In the genomic region with DNA sequence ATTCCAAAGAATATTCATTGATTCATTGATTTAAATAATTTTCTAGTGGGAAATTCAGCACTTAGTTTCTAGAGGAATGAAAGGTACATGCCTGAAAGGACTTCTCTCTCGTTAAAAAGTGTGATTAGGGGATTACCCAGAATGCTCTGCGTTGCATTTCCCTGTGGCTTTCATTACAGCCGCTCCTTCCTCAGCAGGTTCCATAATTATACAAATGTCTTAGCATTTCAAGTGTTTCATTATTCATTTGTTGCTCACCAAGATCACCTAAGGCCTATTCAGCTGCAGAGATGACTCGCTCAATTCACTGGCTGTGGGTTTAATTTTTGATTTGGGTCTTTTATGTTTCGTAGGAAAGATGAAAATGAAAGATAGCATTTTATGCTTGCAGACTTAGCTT, we compare ENCODE assay signal across 26 cellular contexts. TPM values are rescaled to one million over a fixed set of nuclear protein-coding genes. Genes with fewer than 3 reads are reported as not detected.
DNase-seq lines count a peak whose midpoint lies in the region; ATAC-seq and TF ChIP-seq lines count a peak whose summit lies in the region.
"Had no signal": no experiment of that assay in that cellular context is flagged by ENCODE, and none has a peak within 500 bp of the region (broad histone marks: within the 10 kb centered on the region; RNA-seq: fewer than 3 reads in every experiment).

No MANE protein-coding gene starts in this region.

- no peak for TF ChIP-seq POLR2A in breast epithelium (IDR thresholded peaks at IDR 0.05)

- WGBS in mammary epithelial cell (ENCODE audit: low coverage, missing lambda C conversion rate), result 45% methylated on average over 5 of the region's 5 CpGs

- H3K9me3 ChIP-seq in mammary epithelial cell (replicated peaks; ENCODE audit: insufficient read depth, low read length), result no peaks in the 10 kb centered on the region
- H3K9me3 ChIP-seq in breast epithelium, result no peaks in the 10 kb centered on the region
- H3K9me3 ChIP-seq in PC-3 (ENCODE audit: low read length), result no peaks in the 10 kb centered on the region

- intact Hi-C loops in mammary epithelial cell (cut with micrococcal nuclease) (no loop called here), breast epithelium (cut with DNase I; ENCODE audit: low total_unique reads) (no loop called here), PC-3 (cut with micrococcal nuclease) (no loop called here)
- intact Hi-C loops in activated CD4-positive, alpha-beta T cell treated with anti-CD3 and anti-CD28 coated beads, Interleukin-2, amount 10 ng/mL, durations not matched to agents 24 days and 14 days (cut with micrococcal nuclease), result no loop called here

- H3K27me3 Mint-ChIP-seq in activated CD4-positive, alpha-beta T cell treated with anti-CD3 and anti-CD28 coated beads, Interleukin-2, amount 10 ng/mL, durations not matched to agents 24 days and 14 days, result peaks cover 5% of the 10 kb centered on the region

- dilution Hi-C loops in mammary epithelial cell (cut with HindIII; ENCODE audit: low sequenced_read_pairs), result loop anchor here (25.0 kb wide), 1 partner anchor 102 kb away; no protein-coding TSS in a partner anchor

- no peaks in the 10 kb centered on the region for H3K9me2 ChIP-seq in PC-3 (replicated peaks; ENCODE audit: low read length)

- H3K27me3 ChIP-seq in mammary epithelial cell (ENCODE audit: insufficient read depth, low read length) (no peaks in the 10 kb centered on the region), breast epithelium (no peaks in the 10 kb centered on the region), PC-3 (ENCODE audit: low read length) (no peaks in the 10 kb centered on the region)

- H3K27ac Mint-ChIP-seq in activated CD4-positive, alpha-beta T cell treated with anti-CD3 and anti-CD28 coated beads, Interleukin-2, amount 10 ng/mL, durations not matched to agents 24 days and 14 days, result no peak overlapping the region
- H3K27ac Mint-ChIP-seq: CD8-positive, alpha-beta T cell had no signal

- H4K20me1 ChIP-seq in mammary epithelial cell (ENCODE audit: insufficient read depth, low read length) (no peaks in the 10 kb centered on the region), PC-3 (ENCODE audit: low read length) (no peaks in the 10 kb centered on the region)

- no peaks in the 10 kb centered on the region for H3K36me3 Mint-ChIP-seq in activated CD4-positive, alpha-beta T cell treated with anti-CD3 and anti-CD28 coated beads, Interleukin-2, amount 10 ng/mL, durations not matched to agents 24 days and 14 days (ENCODE audit: low read depth)
- H3K36me3 Mint-ChIP-seq: CD8-positive, alpha-beta T cell had no signal

- CTCF ChIA-PET in mammary epithelial cell (lab: Charles Lee; ENCODE audit: low non-redundant PET) (no interaction called here), PC-3 (lab: Charles Lee) (interaction anchor here (0.6 kb wide), 1 partner anchor 9 kb away, joined by 3 read pairs; no protein-coding TSS in a partner anchor)

- BruUV-seq in mammary epithelial cell (replicated peaks; lab: Mats Ljungman, UMichigan) (no TSS peak), PC-3 (replicated peaks; lab: Mats Ljungman, UMichigan) (no TSS peak)

- H3K9ac ChIP-seq in mammary epithelial cell (ENCODE audit: insufficient read depth, low read length) (no peak overlapping the region), PC-3 (ENCODE audit: low read length) (no peak overlapping the region)
- H3K9ac ChIP-seq: KMS-11 had no signal

- H3K79me2 ChIP-seq in mammary epithelial cell (ENCODE audit: insufficient read depth, low read length), result no peaks in the 10 kb centered on the region
- no peaks in the 10 kb centered on the region for H3K79me2 ChIP-seq in PC-3 (ENCODE audit: low read length)

- H3K4me1 Mint-ChIP-seq in activated CD4-positive, alpha-beta T cell treated with anti-CD3 and anti-CD28 coated beads, Interleukin-2, amount 10 ng/mL, durations not matched to agents 24 days and 14 days, result no peaks in the 10 kb centered on the region

- no peaks in the 10 kb centered on the region for H3K36me3 ChIP-seq in mammary epithelial cell (ENCODE audit: insufficient read depth, low read length)
- no peaks in the 10 kb centered on the region for H3K36me3 ChIP-seq in breast epithelium
- H3K36me3 ChIP-seq in PC-3 (ENCODE audit: low read depth, low read length), result no peaks in the 10 kb centered on the region

- H3K4me3 ChIP-seq in mammary epithelial cell (replicated peaks in 1 of 3; ENCODE audit: insufficient read depth in 1 of 3, low read depth in 2 of 3, low read length in 3 of 3) (no peak overlapping the region), breast epithelium (no peak overlapping the region), PC-3 (ENCODE audit: low read length) (no peak overlapping the region), epithelial cell of esophagus (ENCODE audit: low read length) (no peak overlapping the region)
- H3K4me3 ChIP-seq: PC-9, SK-N-MC had no signal

- DNase-seq in mammary epithelial cell (peak; percentile 33), breast epithelium (ENCODE audit: low spot score in 2 of 2) (no peak), PC-3 (no peak), epithelial cell of esophagus (ENCODE audit: low read depth) (peak; percentile 20), dedifferentiated amniotic fluid mesenchymal stem cell (ENCODE audit: extremely low spot score) (no peak), NCI-H187 treated with DMSO at 0.1 percent for 48 hours (lab: John Stamatoyannopoulos, UW) (no peak)
- no peak for DNase-seq in activated CD4-positive, alpha-beta T cell treated with anti-CD3 and anti-CD28 coated beads, Interleukin-2, amount 50 U/mL, for 48 hours
- no peak for DNase-seq in activated CD4-positive, alpha-beta T cell treated with anti-CD3 and anti-CD28 coated beads, Interleukin-2, amount 10 ng/mL, durations not matched to agents 24 days and 14 days
- DNase-seq: AML-193; C1 segment of cervical spinal cord; CD8-positive, alpha-beta T cell; DMS153; GDM1; H7; NCI-H1694; NCI-H446; NCI-H526; PC-9; RPMI8226; SHP77 treated with DMSO at 0.1 percent for 48 hours had no signal

- H3K27ac ChIP-seq in mammary epithelial cell (ENCODE audit: insufficient read depth, low read depth, low read length), result no peak overlapping the region
- no peak overlapping the region for H3K27ac ChIP-seq in breast epithelium
- H3K27ac ChIP-seq in PC-3 (ENCODE audit: low read length), result no peak overlapping the region
- H3K27ac ChIP-seq: 22Rv1, HL-60, KMS-11, PC-9, SK-N-MC had no signal

- TF ChIP-seq CTCF in mammary epithelial cell (conservative IDR thresholded peaks at IDR 0.05 in 1 of 2, IDR thresholded peaks at IDR 0.05 in 1 of 2; ENCODE audit: extremely low read depth in 1 of 2, insufficient read depth in 1 of 2, low read depth in 1 of 2, low read length in 2 of 2) (no peak), breast epithelium (IDR thresholded peaks at IDR 0.05) (no peak), PC-3 (conservative IDR thresholded peaks at IDR 0.05; ENCODE audit: low read depth, low read length) (no peak), epithelial cell of esophagus (IDR thresholded peaks at IDR 0.05; ENCODE audit: insufficient read depth, low read depth, low read length, missing control alignments) (no peak)

- no peak overlapping the region for H3K4me2 ChIP-seq in mammary epithelial cell (ENCODE audit: insufficient read depth, low read depth, low read length)
- H3K4me2 ChIP-seq in PC-3 (ENCODE audit: low read length), result no peak overlapping the region
- H3K4me2 ChIP-seq: KMS-11, PC-9 had no signal

- H2AFZ ChIP-seq in mammary epithelial cell (ENCODE audit: low read depth, low read length), result no peak overlapping the region
- H2AFZ ChIP-seq in PC-3 (ENCODE audit: low read length), result 0 out of 2 replicates have a peak overlapping the region, but pooled peaks have one; percentile 11
- H2AFZ ChIP-seq: PC-9 had no signal

- ATAC-seq in PC-3, result no peak
- ATAC-seq: CD8-positive, alpha-beta T cell had no signal

- no peak overlapping the region for H3K4me3 Mint-ChIP-seq in activated CD4-positive, alpha-beta T cell treated with anti-CD3 and anti-CD28 coated beads, Interleukin-2, amount 10 ng/mL, durations not matched to agents 24 days and 14 days
- H3K4me3 Mint-ChIP-seq: CD8-positive, alpha-beta T cell had no signal

- no peaks in the 10 kb centered on the region for H3F3A ChIP-seq in PC-3 (ENCODE audit: low read length, unreplicated experiment)

- no peaks in the 10 kb centered on the region for H3K9me3 Mint-ChIP-seq in activated CD4-positive, alpha-beta T cell treated with anti-CD3 and anti-CD28 coated beads, Interleukin-2, amount 10 ng/mL, durations not matched to agents 24 days and 14 days
- H3K9me3 Mint-ChIP-seq: CD8-positive, alpha-beta T cell had no signal

- in situ Hi-C loops in mammary epithelial cell (cut with MboI; ENCODE audit: low sequenced_read_pairs in 2 of 2), result no loop called here

- POLR2A ChIA-PET in PC-3 (lab: Charles Lee; ENCODE audit: unreplicated experiment), result no interaction called here

- H3K4me1 ChIP-seq in mammary epithelial cell (ENCODE audit: insufficient read depth, low read length), result no peaks in the 10 kb centered on the region
- H3K4me1 ChIP-seq in breast epithelium, result no peaks in the 10 kb centered on the region
- no peaks in the 10 kb centered on the region for H3K4me1 ChIP-seq in PC-3 (ENCODE audit: insufficient read depth, low read length)

RNA-seq across cellular contexts. Expression of gene SPATA31C2, which starts 52.8 kb away (rescaled TPM):
- total RNA-seq in mammary epithelial cell, result not detected
- polyA plus RNA-seq in mammary epithelial cell, result not detected
- not detected for polyA minus RNA-seq in mammary epithelial cell
- not detected for total RNA-seq in breast epithelium
- total RNA-seq in PC-3 (2014; rRNA removed), result not detected in 2 replicates
- total RNA-seq in activated CD4-positive, alpha-beta T cell treated with anti-CD3 and anti-CD28 coated beads, Interleukin-2, amount 10 ng/mL, durations not matched to agents 24 days and 14 days, result 0.09 and 0.24 TPM in 2 replicates
- total RNA-seq: CD8-positive, alpha-beta T cell; HT1080; PC-9 had no signal
- polyA plus RNA-seq: AG04450 had no signal

Comparison
In these comparisons a context has a peak if more than half of its experiments do, and no peak if none do; other contexts are left out.
1. DNase-seq: peak in mammary epithelial cell (single experiment) and epithelial cell of esophagus (single experiment); none in breast epithelium (0 of 2), PC-3 (single experiment), dedifferentiated amniotic fluid mesenchymal stem cell (single experiment), NCI-H187 treated with DMSO at 0.1 percent for 48 hours (single experiment), activated CD4-positive, alpha-beta T cell treated with anti-CD3 and anti-CD28 coated beads, Interleukin-2, amount 50 U/mL, for 48 hours (0 of 2) and activated CD4-positive, alpha-beta T cell treated with anti-CD3 and anti-CD28 coated beads, Interleukin-2, amount 10 ng/mL, durations not matched to agents 24 days and 14 days (single experiment).